In the genomic region with DNA sequence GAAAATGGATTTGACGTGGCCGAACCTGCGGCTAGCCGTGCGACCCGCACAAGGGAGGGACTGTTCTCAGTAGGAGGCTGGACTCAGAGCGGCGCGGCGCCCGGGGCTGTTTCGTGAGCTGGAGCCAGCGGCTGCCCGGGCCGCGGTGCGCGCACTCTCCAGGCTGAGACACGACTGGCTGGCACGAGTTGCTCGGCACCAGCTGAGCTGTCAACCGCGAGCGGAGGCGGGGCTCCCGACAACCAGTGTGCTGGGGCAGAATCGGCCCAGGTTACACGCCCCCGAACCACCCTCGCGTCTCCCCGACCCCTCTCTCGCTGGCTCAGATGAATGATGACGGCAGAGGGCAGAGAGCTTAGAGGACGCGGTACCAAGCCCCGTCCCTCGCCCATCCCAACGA, we compare ENCODE assay signal across 7 cellular contexts.
A peak's percentile ranks its signal among the peaks of the same experiment; 100 is the strongest.
DNase-seq lines count a peak whose midpoint lies in the region; ATAC-seq lines count a peak whose summit lies in the region.
"Not testable (repeated sequence)": the region's sequence is repeated elsewhere in the genome, so short reads cannot be mapped to it uniquely, and the experiment has no call there.

No MANE protein-coding gene starts in this region.

- H3K36me3 ChIP-seq in HUES6 (ENCODE audit: control insufficient read depth, insufficient read depth, low read length); trophoblast cell (ENCODE audit: control insufficient read depth in 1 of 2, insufficient read depth in 2 of 2, low read length in 2 of 2): not testable (repeated sequence)

- intact Hi-C loops in dendritic cell treated with granulocyte-macrophage colony-stimulating factor and Interleukin-4, amounts not matched to agents 40 ng/mL and 50 ng/mL, for 4 days (cut with micrococcal nuclease); left colon (cut with DNase I, micrococcal nuclease): not testable (repeated sequence)

- H3K36me3 Mint-ChIP-seq in dendritic cell treated with granulocyte-macrophage colony-stimulating factor and Interleukin-4, amounts not matched to agents 40 ng/mL and 50 ng/mL, for 4 days (ENCODE audit: low read depth) = not testable (repeated sequence)

- H3K4me1 ChIP-seq in HUES6 (ENCODE audit: control insufficient read depth, insufficient read depth, low read length); trophoblast cell (ENCODE audit: control insufficient read depth in 1 of 2, insufficient read depth in 2 of 2, low read length in 2 of 2): not testable (repeated sequence)

- H3K9me3 ChIP-seq in HUES6 (ENCODE audit: control insufficient read depth, insufficient read depth, low read depth, low read length); trophoblast cell (ENCODE audit: insufficient read depth, low read depth, low read length): not testable (repeated sequence)

- H4K91ac ChIP-seq in trophoblast cell (ENCODE audit: low read depth, low read length) = not testable (repeated sequence)

- not testable (repeated sequence) for H3K79me2 ChIP-seq in trophoblast cell (ENCODE audit: control insufficient read depth, insufficient read depth, low read length, poor library complexity)

- not testable (repeated sequence) for H2AFZ ChIP-seq in trophoblast cell (ENCODE audit: insufficient read depth, low read length, poor library complexity)

- not testable (repeated sequence) for H2AK5ac ChIP-seq in trophoblast cell (ENCODE audit: low read length)

- not testable (repeated sequence) for H3K4ac ChIP-seq in trophoblast cell (ENCODE audit: low read depth, low read length)

- H3K9ac ChIP-seq in HUES6 (ENCODE audit: low read length); trophoblast cell (ENCODE audit: low read length): not testable (repeated sequence)

- not testable (repeated sequence) for H3K18ac ChIP-seq in trophoblast cell (ENCODE audit: low read length)

- peak overlapping the region; percentile 66 for H3K4me2 ChIP-seq in trophoblast cell (ENCODE audit: low read length)

- not testable (repeated sequence) for H3K9me3 Mint-ChIP-seq in dendritic cell treated with granulocyte-macrophage colony-stimulating factor and Interleukin-4, amounts not matched to agents 40 ng/mL and 50 ng/mL, for 4 days

- H3K27me3 Mint-ChIP-seq in dendritic cell treated with granulocyte-macrophage colony-stimulating factor and Interleukin-4, amounts not matched to agents 40 ng/mL and 50 ng/mL, for 4 days = not testable (repeated sequence)

- H3K23ac ChIP-seq in trophoblast cell (ENCODE audit: low read length) = not testable (repeated sequence)

- peak overlapping the region; percentile 87 for H3K4me3 Mint-ChIP-seq in dendritic cell treated with granulocyte-macrophage colony-stimulating factor and Interleukin-4, amounts not matched to agents 40 ng/mL and 50 ng/mL, for 4 days

- peak; percentile 28 for DNase-seq in activated CD4-positive, alpha-beta T cell treated with anti-CD3 and anti-CD28 coated beads for 48 hours
- peak; percentile 22 for DNase-seq in activated naive CD4-positive, alpha-beta T cell treated with anti-CD3 and anti-CD28 coated beads, Interleukin-2, amount 50 U/mL, for 16 hours
- DNase-seq in left colon = peak; percentile 15 to 20
- DNase-seq in trophoblast cell = not testable (repeated sequence)
- DNase-seq in stimulated activated CD8-positive, alpha-beta memory T cell treated with anti-CD3 and anti-CD28 coated beads, Interleukin-15, amount 100 ng/mL, for 1 hour (ENCODE audit: low read depth) = peak; percentile 1

- H3K14ac ChIP-seq in trophoblast cell (ENCODE audit: low read length) = not testable (repeated sequence)

- H2BK120ac ChIP-seq in trophoblast cell (ENCODE audit: insufficient read depth, low read length, poor library complexity) = not testable (repeated sequence)

- not testable (repeated sequence) for H4K12ac ChIP-seq in trophoblast cell (ENCODE audit: low read depth, low read length)

- H3K4me1 Mint-ChIP-seq in dendritic cell treated with granulocyte-macrophage colony-stimulating factor and Interleukin-4, amounts not matched to agents 40 ng/mL and 50 ng/mL, for 4 days (ENCODE audit: low read depth) = not testable (repeated sequence)

- H3K79me1 ChIP-seq in trophoblast cell (ENCODE audit: low read length) = not testable (repeated sequence)

- peak; percentile 96 for ATAC-seq in left colon

- not testable (repeated sequence) for H3K27ac ChIP-seq in HUES6 (ENCODE audit: low read depth, low read length); trophoblast cell (ENCODE audit: low read depth, low read length)

- peak overlapping the region; percentile 55 for H3K27ac Mint-ChIP-seq in dendritic cell treated with granulocyte-macrophage colony-stimulating factor and Interleukin-4, amounts not matched to agents 40 ng/mL and 50 ng/mL, for 4 days

- H2BK12ac ChIP-seq in trophoblast cell (ENCODE audit: low read length) = not testable (repeated sequence)

- 0 out of 2 replicates have a peak overlapping the region, but pooled peaks have one; percentile 29 for H3K4me3 ChIP-seq in HUES6 (ENCODE audit: low read depth, low read length)
- not testable (repeated sequence) for H3K4me3 ChIP-seq in trophoblast cell (ENCODE audit: low read depth, low read length)

- not testable (repeated sequence) for H4K8ac ChIP-seq in trophoblast cell (ENCODE audit: low read depth, low read length)

- WGBS in trophoblast cell (ENCODE audit: extremely low coverage, insufficient coverage, insufficient read length) = no CpG with 5 or more reads among the region's 39 CpGs

- H2BK5ac ChIP-seq in trophoblast cell (ENCODE audit: low read depth, low read length, poor library complexity) = not testable (repeated sequence)

- not testable (repeated sequence) for H3K27me3 ChIP-seq in HUES6 (ENCODE audit: control insufficient read depth, insufficient read depth, low read length); trophoblast cell (ENCODE audit: insufficient read depth, low read length)
